In genomic region chr11:96188625-96189006, GRCh38 we compare ENCODE assay signal across 8 cellular contexts.
DNase-seq lines count a peak whose midpoint lies in the region; ATAC-seq and TF ChIP-seq lines count a peak whose summit lies in the region.

No MANE protein-coding gene starts in this region.

- POLR2A ChIA-PET in T-cell (lab: Charles Lee) = interaction anchor here (0.6 to 0.7 kb wide), 3 partner anchors 8 to 154 kb away, joined by 4 to 5 read pairs (median 5); no protein-coding TSS in a partner anchor

- peak overlapping the region in 2 of 3 donors; percentile 2 to 61 for H3K4me3 Mint-ChIP-seq in T-cell
- peak overlapping the region; percentile 28 to 33 for H3K4me3 Mint-ChIP-seq in stimulated activated naive B cell treated with anti-CD40 and anti-IgM and Interleukin-4, amounts not matched to agents 10 μg/mL and 1 μg/mL and 100 μg/mL, for 72 hours

- peak overlapping the region; percentile 28 to 67 for H3K27ac Mint-ChIP-seq in T-cell
- H3K27ac Mint-ChIP-seq in stimulated activated naive B cell treated with anti-CD40 and anti-IgM and Interleukin-4, amounts not matched to agents 10 μg/mL and 1 μg/mL and 100 μg/mL, for 72 hours = peak overlapping the region; percentile 42

- CTCF ChIA-PET in T-cell (lab: Charles Lee) = interaction anchor here in 1 of 2 donors (0.6 kb wide), 3 partner anchors 10 to 153 kb away, joined by 3 to 4 read pairs (median 4); no protein-coding TSS in a partner anchor

- H3K4me3 ChIP-seq in fibroblast of pulmonary artery (replicated peaks; ENCODE audit: low read depth, low read length) = no peak overlapping the region

- H3K27ac ChIP-seq in substantia nigra (ENCODE audit: low read depth, low read length, poor library complexity, severe bottlenecking) = no peak overlapping the region

- H3K36me3 Mint-ChIP-seq in T-cell = peaks cover 26% of the 10 kb centered on the region
- H3K36me3 Mint-ChIP-seq in stimulated activated naive B cell treated with anti-CD40 and anti-IgM and Interleukin-4, amounts not matched to agents 10 μg/mL and 1 μg/mL and 100 μg/mL, for 72 hours = peaks cover 13 to 14% of the 10 kb centered on the region in 2 donors

- H3K9me3 Mint-ChIP-seq in T-cell = no peaks in the 10 kb centered on the region
- H3K9me3 Mint-ChIP-seq in stimulated activated naive B cell treated with anti-CD40 and anti-IgM and Interleukin-4, amounts not matched to agents 10 μg/mL and 1 μg/mL and 100 μg/mL, for 72 hours = peaks cover 0 to 6% of the 10 kb centered on the region in 2 donors

- H3K4me1 Mint-ChIP-seq in T-cell = peaks cover 79 to 81% (median 80%) of the 10 kb centered on the region in 3 donors
- H3K4me1 Mint-ChIP-seq in stimulated activated naive B cell treated with anti-CD40 and anti-IgM and Interleukin-4, amounts not matched to agents 10 μg/mL and 1 μg/mL and 100 μg/mL, for 72 hours = peaks cover 56 to 76% of the 10 kb centered on the region in 2 donors

- DNase-seq in T-cell (no peak), fibroblast of pulmonary artery (ENCODE audit: low read depth) (peak; percentile 75), substantia nigra (lab: John Stamatoyannopoulos, UW) (no peak), inferior parietal cortex (ENCODE audit: extremely low spot score) (no peak), DMS114 treated with DMSO at 0.1 percent for 48 hours (lab: John Stamatoyannopoulos, UW; ENCODE audit: unreplicated experiment) (no peak)
- DNase-seq in stimulated activated naive B cell treated with anti-CD40 and anti-IgM and Interleukin-4, amounts not matched to agents 10 μg/mL and 1 μg/mL and 100 μg/mL, for 72 hours = peak; percentile 51

- TF ChIP-seq CTCF in fibroblast of pulmonary artery (IDR thresholded peaks at IDR 0.05; ENCODE audit: low read length, missing control alignments) = no peak

- H3K27me3 Mint-ChIP-seq in T-cell = no peaks in the 10 kb centered on the region
- H3K27me3 Mint-ChIP-seq in stimulated activated naive B cell treated with anti-CD40 and anti-IgM and Interleukin-4, amounts not matched to agents 10 μg/mL and 1 μg/mL and 100 μg/mL, for 72 hours = no peaks in the 10 kb centered on the region

- ATAC-seq in GM18867 (IDR thresholded peaks at IDR 0.05; ENCODE audit: unreplicated experiment) (peak; percentile 37), HG02763 (IDR thresholded peaks at IDR 0.05; ENCODE audit: unreplicated experiment) (peak; percentile 40), T-cell (replicated peaks in 1 of 4) (peak in 2 of 4 experiments; percentile 52 to 53)
- ATAC-seq in stimulated activated naive B cell treated with anti-CD40 and anti-IgM and Interleukin-4, amounts not matched to agents 10 μg/mL and 1 μg/mL and 100 μg/mL, for 72 hours (replicated peaks) = peak; percentile 81 to 85

Comparison
In these comparisons a context has a peak if more than half of its experiments do, and no peak if none do; other contexts are left out.
1. DNase-seq: peak in fibroblast of pulmonary artery (single experiment) and stimulated activated naive B cell treated with anti-CD40 and anti-IgM and Interleukin-4, amounts not matched to agents 10 μg/mL and 1 μg/mL and 100 μg/mL, for 72 hours (single experiment); none in T-cell (0 of 34), substantia nigra (0 of 49), inferior parietal cortex (single experiment) and DMS114 treated with DMSO at 0.1 percent for 48 hours (single experiment).